Comparison of ENCODE assay signal across 14 cellular contexts in the genomic region with DNA sequence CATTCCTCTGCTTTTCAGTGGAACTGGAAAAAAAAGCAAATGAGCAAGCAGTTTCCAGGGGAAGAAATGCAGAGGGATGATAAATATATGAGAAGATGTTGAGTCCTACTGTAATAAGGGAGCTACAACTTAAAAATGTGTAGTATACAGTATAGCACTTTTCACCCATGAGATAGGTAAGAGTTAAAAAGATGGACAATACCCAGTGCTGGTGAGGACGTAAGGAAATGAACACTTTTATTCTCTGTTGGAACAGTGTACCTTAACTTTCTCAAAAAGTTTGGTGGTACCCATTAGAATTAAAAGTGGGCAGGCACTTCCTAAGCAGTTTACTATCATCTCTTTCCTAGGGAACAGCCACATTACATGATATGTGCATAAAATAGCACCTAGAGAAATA. TPM values are rescaled to one million over a fixed set of nuclear protein-coding genes. Genes with fewer than 3 reads are reported as not detected.
DNase-seq lines count a peak whose midpoint lies in the region; TF ChIP-seq lines count a peak whose summit lies in the region.
"Had no signal": no experiment of that assay in that cellular context is flagged by ENCODE, and none has a peak within 500 bp of the region (broad histone marks: within the 10 kb centered on the region; RNA-seq: fewer than 3 reads in every experiment).

No MANE protein-coding gene starts in this region.

- H3K27ac ChIP-seq in DOHH2 (ENCODE audit: low read depth, low read length) = peak overlapping the region; percentile 59
- H3K27ac ChIP-seq in HEK293 (ENCODE audit: extremely low read depth, low read depth, low read length) = no peak overlapping the region
- peak overlapping the region; percentile 69 for H3K27ac ChIP-seq in vagina
- H3K27ac ChIP-seq in Peyer's patch = peak overlapping the region in 1 of 4 donors; percentile 35
- H3K27ac ChIP-seq: A549 had no signal

- no peak overlapping the region for H3K4me3 Mint-ChIP-seq in chondrocyte (ENCODE audit: unreplicated experiment)
- H3K4me3 Mint-ChIP-seq in activated T-cell treated with anti-CD3 and anti-CD28 coated beads, Interleukin-2, amount 50 U/mL, for 24 hours = no peak overlapping the region
- H3K4me3 Mint-ChIP-seq: CD14-positive monocyte; CD8-positive, alpha-beta T cell; GM23338 had no signal

- peaks cover 28% of the 10 kb centered on the region for H3K4me1 ChIP-seq in DOHH2 (ENCODE audit: control insufficient read depth, low read length)
- H3K4me1 ChIP-seq in HEK293 (ENCODE audit: control insufficient read depth, insufficient read depth, low read length) = no peaks in the 10 kb centered on the region
- peaks cover 38% of the 10 kb centered on the region for H3K4me1 ChIP-seq in vagina
- H3K4me1 ChIP-seq in Peyer's patch = peaks cover 0 to 3% (median 0%) of the 10 kb centered on the region in 4 donors
- H3K4me1 ChIP-seq: BE2C, Caco-2 had no signal

- H3K27ac Mint-ChIP-seq in chondrocyte (ENCODE audit: unreplicated experiment) = peak overlapping the region; percentile 9
- H3K27ac Mint-ChIP-seq in activated T-cell treated with anti-CD3 and anti-CD28 coated beads, Interleukin-2, amount 50 U/mL, for 24 hours = no peak overlapping the region
- H3K27ac Mint-ChIP-seq: CD14-positive monocyte; CD8-positive, alpha-beta T cell; GM23338 had no signal

- no peaks in the 10 kb centered on the region for H3K79me2 ChIP-seq in DOHH2 (ENCODE audit: control insufficient read depth, low read length)

- no peaks in the 10 kb centered on the region for H3K9me2 ChIP-seq in DOHH2 (replicated peaks; ENCODE audit: control insufficient read depth, low read length)

- CTCF ChIA-PET in HEK293 (lab: Yijun Ruan, JAX) = no interaction called here

- peaks cover 23% of the 10 kb centered on the region for H3K4me1 Mint-ChIP-seq in chondrocyte (ENCODE audit: low read depth)
- no peaks in the 10 kb centered on the region for H3K4me1 Mint-ChIP-seq in activated T-cell treated with anti-CD3 and anti-CD28 coated beads, Interleukin-2, amount 50 U/mL, for 24 hours (ENCODE audit: low read depth)

- H3F3A ChIP-seq in DOHH2 (ENCODE audit: control insufficient read depth, insufficient read depth) = no peaks in the 10 kb centered on the region

- H3K9me3 ChIP-seq in DOHH2 (ENCODE audit: control insufficient read depth, insufficient read depth, low read length) = peaks cover 12% of the 10 kb centered on the region; the same call in 1 of the 2 replicates
- no peaks in the 10 kb centered on the region for H3K9me3 ChIP-seq in HEK293 (ENCODE audit: control insufficient read depth, insufficient read depth, low read depth, low read length)
- H3K9me3 ChIP-seq in vagina = no peaks in the 10 kb centered on the region
- H3K9me3 ChIP-seq in Peyer's patch = no peaks in the 10 kb centered on the region
- H3K9me3 ChIP-seq: A549, BE2C, Caco-2 had no signal

- POLR2A ChIA-PET in HEK293 (lab: Yijun Ruan, JAX) = no interaction called here

- peaks cover 5% of the 10 kb centered on the region for H3K27me3 Mint-ChIP-seq in chondrocyte (ENCODE audit: low read depth)
- H3K27me3 Mint-ChIP-seq in activated T-cell treated with anti-CD3 and anti-CD28 coated beads, Interleukin-2, amount 50 U/mL, for 24 hours = peaks cover 29% of the 10 kb centered on the region

- DNase-seq in chondrocyte (ENCODE audit: low spot score) (no peak), vagina (ENCODE audit: extremely low spot score in 2 of 2) (no peak), Peyer's patch (no peak)
- no peak for DNase-seq in activated T-cell treated with anti-CD3 and anti-CD28 coated beads, Interleukin-2, amount 50 U/mL, for 24 hours
- DNase-seq: BE2C; Caco-2; CD8-positive, alpha-beta T cell; DND-41; H7 had no signal

- no peak for TF ChIP-seq CTCF in DOHH2 (IDR thresholded peaks at IDR 0.05; ENCODE audit: low read depth, low read length, poor library complexity, severe bottlenecking)
- TF ChIP-seq CTCF in HEK293 (tag by site-specific recombination; IDR thresholded peaks at IDR 0.05) = no peak
- TF ChIP-seq CTCF in chondrocyte (IDR thresholded peaks at IDR 0.05) = no peak
- TF ChIP-seq CTCF in vagina (IDR thresholded peaks at IDR 0.05) = no peak
- no peak for TF ChIP-seq CTCF in Peyer's patch (IDR thresholded peaks at IDR 0.05)

- H4K20me1 ChIP-seq in DOHH2 (ENCODE audit: control insufficient read depth, insufficient read depth, low read depth, low read length) = no peaks in the 10 kb centered on the region

- H3K36me3 ChIP-seq in DOHH2 (ENCODE audit: control insufficient read depth, low read length) (no peaks in the 10 kb centered on the region), HEK293 (ENCODE audit: control insufficient read depth in 2 of 2, insufficient read depth in 1 of 2, low read length in 2 of 2) (no peaks in the 10 kb centered on the region), vagina (no peaks in the 10 kb centered on the region), Peyer's patch (no peaks in the 10 kb centered on the region)
- H3K36me3 ChIP-seq: BE2C had no signal

- H3K9me3 Mint-ChIP-seq in chondrocyte (ENCODE audit: low read depth) = peaks cover 8% of the 10 kb centered on the region
- H3K9me3 Mint-ChIP-seq in activated T-cell treated with anti-CD3 and anti-CD28 coated beads, Interleukin-2, amount 50 U/mL, for 24 hours = no peaks in the 10 kb centered on the region
- H3K9me3 Mint-ChIP-seq: CD8-positive, alpha-beta T cell had no signal

- TF ChIP-seq POLR2A in vagina (IDR thresholded peaks at IDR 0.05) = no peak
- TF ChIP-seq POLR2A in Peyer's patch (IDR thresholded peaks at IDR 0.05) = no peak

- intact Hi-C loops in vagina (cut with DNase I) = no loop called here

- H3K36me3 Mint-ChIP-seq in chondrocyte (ENCODE audit: low read depth) = no peaks in the 10 kb centered on the region
- no peaks in the 10 kb centered on the region for H3K36me3 Mint-ChIP-seq in activated T-cell treated with anti-CD3 and anti-CD28 coated beads, Interleukin-2, amount 50 U/mL, for 24 hours (ENCODE audit: low read depth)
- H3K36me3 Mint-ChIP-seq: CD14-positive monocyte; CD8-positive, alpha-beta T cell had no signal

- H3K27me3 ChIP-seq in DOHH2 (ENCODE audit: control insufficient read depth, low read length) (no peaks in the 10 kb centered on the region), vagina (no peaks in the 10 kb centered on the region), Peyer's patch (no peaks in the 10 kb centered on the region)
- H3K27me3 ChIP-seq: BE2C had no signal

- H3K4me2 ChIP-seq in DOHH2 (ENCODE audit: low read length) = peak overlapping the region; percentile 51; the same call in 1 of the 2 replicates
- H3K4me2 ChIP-seq: A549, GM23338 had no signal

- H3K4me3 ChIP-seq in DOHH2 (ENCODE audit: low read length) = peak overlapping the region; percentile 38
- no peak overlapping the region for H3K4me3 ChIP-seq in HEK293 (ENCODE audit: low read depth, low read length)
- H3K4me3 ChIP-seq in vagina = no peak overlapping the region
- no peak overlapping the region for H3K4me3 ChIP-seq in Peyer's patch
- H3K4me3 ChIP-seq: A549, GM23338 had no signal

TF ChIP-seq in HEK293, 187 proteins besides CTCF, POLR2A, EP300 and RAD21 (continues in another document):
- TF ChIP-seq ZNF184 (tag by site-specific recombination; IDR thresholded peaks at IDR 0.05) (peak; percentile 85), RBAK (tag by site-specific recombination; IDR thresholded peaks at IDR 0.05) (no peak), ZNF274 (IDR thresholded peaks at IDR 0.05; ENCODE audit: low read length) (no peak), ZNF274 (tag by site-specific recombination; IDR thresholded peaks at IDR 0.05; ENCODE audit: borderline replicate concordance) (no peak), ZNF621 (tag by site-specific recombination; IDR thresholded peaks at IDR 0.05) (no peak), ZNF626 (tag by site-specific recombination; IDR thresholded peaks at IDR 0.05) (no peak), ZNF391 (tag by site-specific recombination; IDR thresholded peaks at IDR 0.05; ENCODE audit: borderline replicate concordance, low read depth) (no peak), SETDB1 (IDR thresholded peaks at IDR 0.05; ENCODE audit: insufficient read length, low read length) (peak; percentile 4), ZNF350 (tag by site-specific recombination; IDR thresholded peaks at IDR 0.05) (no peak), ZNF658 (tag by site-specific recombination; IDR thresholded peaks at IDR 0.05) (no peak), ZNF354C (tag by site-specific recombination; IDR thresholded peaks at IDR 0.05; ENCODE audit: borderline replicate concordance, low read depth) (no peak)
- TF ChIP-seq, protein P1, sequence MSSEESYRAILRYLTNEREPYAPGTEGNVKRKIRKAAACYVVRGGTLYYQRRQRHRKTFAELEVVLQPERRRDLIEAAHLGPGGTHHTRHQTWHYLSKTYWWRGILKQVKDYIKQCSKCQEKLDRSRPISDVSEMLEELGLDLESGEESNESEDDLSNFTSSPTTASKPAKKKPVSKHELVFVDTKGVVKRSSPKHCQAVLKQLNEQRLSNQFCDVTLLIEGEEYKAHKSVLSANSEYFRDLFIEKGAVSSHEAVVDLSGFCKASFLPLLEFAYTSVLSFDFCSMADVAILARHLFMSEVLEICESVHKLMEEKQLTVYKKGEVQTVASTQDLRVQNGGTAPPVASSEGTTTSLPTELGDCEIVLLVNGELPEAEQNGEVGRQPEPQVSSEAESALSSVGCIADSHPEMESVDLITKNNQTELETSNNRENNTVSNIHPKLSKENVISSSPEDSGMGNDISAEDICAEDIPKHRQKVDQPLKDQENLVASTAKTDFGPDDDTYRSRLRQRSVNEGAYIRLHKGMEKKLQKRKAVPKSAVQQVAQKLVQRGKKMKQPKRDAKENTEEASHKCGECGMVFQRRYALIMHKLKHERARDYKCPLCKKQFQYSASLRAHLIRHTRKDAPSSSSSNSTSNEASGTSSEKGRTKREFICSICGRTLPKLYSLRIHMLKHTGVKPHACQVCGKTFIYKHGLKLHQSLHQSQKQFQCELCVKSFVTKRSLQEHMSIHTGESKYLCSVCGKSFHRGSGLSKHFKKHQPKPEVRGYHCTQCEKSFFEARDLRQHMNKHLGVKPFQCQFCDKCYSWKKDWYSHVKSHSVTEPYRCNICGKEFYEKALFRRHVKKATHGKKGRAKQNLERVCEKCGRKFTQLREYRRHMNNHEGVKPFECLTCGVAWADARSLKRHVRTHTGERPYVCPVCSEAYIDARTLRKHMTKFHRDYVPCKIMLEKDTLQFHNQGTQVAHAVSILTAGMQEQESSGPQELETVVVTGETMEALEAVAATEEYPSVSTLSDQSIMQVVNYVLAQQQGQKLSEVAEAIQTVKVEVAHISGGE (tag by site-specific recombination; conservative IDR thresholded peaks at IDR 0.05; ENCODE audit: low read depth) = no peak

RNA-seq across cellular contexts. Expression of a gene that starts 2.7 kb away (rescaled TPM):
- total RNA-seq in chondrocyte (not detected in 3 replicates), vagina (not detected), Peyer's patch (not detected)
- total RNA-seq: Caco-2; CD8-positive, alpha-beta T cell; GM23338; H7 had no signal

RNA-seq across cellular contexts. Expression of a gene that starts 21.2 kb away (rescaled TPM):
- 4.6 to 7.2 TPM (median 6.4 TPM) in 3 replicates for total RNA-seq in chondrocyte
- total RNA-seq in vagina = 14.0 TPM
- total RNA-seq in Peyer's patch = 1 to 10 TPM; 1.7 to 4.7 (median 3.8) TPM
- total RNA-seq: Caco-2; CD8-positive, alpha-beta T cell had no signal

RNA-seq across cellular contexts. Expression of a gene that starts 51.7 kb away (rescaled TPM):
- not detected in 3 replicates for total RNA-seq in chondrocyte
- 17.9 TPM for total RNA-seq in vagina
- 10 to 100 TPM in 2 of 4 donors, 1 to 10 TPM in 2; 2.7 to 16.2 (median 10.2) TPM for total RNA-seq in Peyer's patch
- total RNA-seq: Caco-2, GM23338, H7 had no signal
